Comparison of ENCODE assay signal across 22 cellular contexts in the genomic region with DNA sequence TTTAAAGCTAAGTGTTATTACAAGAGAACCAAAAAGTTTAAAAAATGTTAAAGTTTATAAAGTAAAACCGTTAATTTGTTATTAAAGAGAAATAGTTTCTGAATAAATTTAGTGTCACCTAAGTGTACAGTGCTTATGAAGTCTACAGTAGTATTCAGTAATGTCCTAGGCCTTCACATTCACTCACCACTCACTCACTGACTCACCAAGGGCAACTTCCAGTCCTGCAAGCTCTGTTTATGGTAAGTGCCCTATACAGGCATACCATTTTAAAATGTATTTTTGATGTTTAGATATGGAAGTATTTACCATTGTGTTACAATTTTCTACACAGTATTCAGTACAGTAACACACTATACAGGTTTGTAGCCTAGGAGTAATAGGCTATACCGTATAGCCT.
"Had no signal": no experiment of that assay in that cellular context is flagged by ENCODE, and none has a peak within 500 bp of the region (broad histone marks: within the 10 kb centered on the region; RNA-seq: fewer than 3 reads in every experiment).

No MANE protein-coding gene starts in this region.

- H3K27ac ChIP-seq: spleen, thoracic aorta, vagina had no signal

- DNase-seq: activated CD4-positive, alpha-beta T cell treated with anti-CD3 and anti-CD28 coated beads for 36 hours; activated CD4-positive, alpha-beta T cell treated with anti-CD3 and anti-CD28 coated beads, Interleukin-2, amount 50 U/mL, for 48 hours; activated CD8-positive, alpha-beta memory T cell treated with anti-CD3 and anti-CD28 coated beads, Interleukin-2, amount 50 U/mL, for 48 hours; activated naive CD4-positive, alpha-beta T cell treated with Interleukin-2 at 50 U/mL for 16 hours; activated naive CD8-positive, alpha-beta T cell treated with anti-CD3 and anti-CD28 coated beads for 36 hours; activated T-cell treated with anti-CD3 and anti-CD28 coated beads, Interleukin-2, amount 50 U/mL, for 48 hours; endodermal cell; erythroblast; hippocampal formation; left colon; mesendoderm; mucosa of descending colon; nephron progenitor cell; posterior cingulate gyrus; spleen; stimulated activated CD4-positive, alpha-beta T cell treated with anti-CD3 and anti-CD28 coated beads, Interleukin-4, amount 100 ng/mL, for 1 hour; stimulated activated naive CD4-positive, alpha-beta T cell treated with Interleukin-2 at 50 U/mL for 16 hours; T-helper 1 cell had no signal

- H3K4me3 ChIP-seq: mucosa of descending colon, spleen, thoracic aorta, vagina had no signal

- H3K27me3 ChIP-seq: spleen, vagina had no signal

- ATAC-seq: activated CD4-positive, alpha-beta T cell treated with anti-CD3 and anti-CD28 coated beads for 36 hours; left colon; mucosa of descending colon; sciatic nerve; WTC11 had no signal

- H3K4me1 ChIP-seq: spleen, vagina had no signal

- H3K36me3 ChIP-seq: spleen, thoracic aorta, vagina had no signal

- H3K9me3 ChIP-seq: mucosa of descending colon, spleen, thoracic aorta, vagina had no signal
